1 cellular context compared by ENCODE assay signal in the genomic region with DNA sequence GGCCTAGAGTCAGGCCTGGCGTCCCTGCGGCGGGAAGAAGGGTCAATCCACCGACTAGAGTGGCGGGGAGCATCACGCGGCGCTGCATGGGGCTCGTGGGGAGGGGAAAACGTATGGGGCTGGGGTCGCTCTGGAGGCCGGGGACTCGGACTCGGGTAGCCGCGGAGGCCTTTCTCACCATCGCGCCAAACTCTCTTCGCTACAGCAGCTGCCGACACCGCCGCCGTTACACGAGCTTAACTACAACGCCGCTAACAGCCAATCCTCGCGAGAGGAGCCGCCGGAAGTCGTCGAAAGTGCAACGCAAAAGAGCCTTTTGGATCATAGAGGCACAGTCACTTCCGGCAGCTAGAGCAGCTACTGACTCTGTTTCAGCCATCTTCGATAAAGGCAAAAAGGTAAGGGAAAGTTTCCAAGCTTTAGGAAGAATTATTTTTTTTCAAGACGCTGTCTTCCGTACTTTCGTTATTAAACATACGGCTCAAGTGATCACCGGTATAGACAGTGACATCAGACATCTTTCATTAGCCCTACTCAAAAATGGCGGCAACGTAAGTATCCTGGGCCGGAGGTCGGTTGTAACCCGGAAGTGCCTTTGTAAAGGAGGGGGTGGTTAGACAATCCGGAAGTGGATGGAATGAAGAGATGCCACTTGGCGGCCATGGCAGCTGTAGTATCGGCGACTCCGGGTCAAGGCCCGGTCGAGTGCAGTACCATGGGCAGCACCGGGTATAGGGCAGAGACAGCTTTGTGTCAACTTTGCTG.
TF ChIP-seq lines count a peak whose summit lies in the region.

ERH (minus strand) TSS at position 247 of the 765 bp plus-strand sequence; CDS start at position 181, 66 bp downstream.
SLC39A9 (plus strand) TSS at position 640 of the 765 bp plus-strand sequence. CDS start 678 bp downstream, outside the sequence.

TF ChIP-seq in HEK293, 187 proteins besides CTCF, POLR2A, EP300 and RAD21 (continued from another document and continues in another):
- no peak for TF ChIP-seq ZNF670 (tag by site-specific recombination; IDR thresholded peaks at IDR 0.05; ENCODE audit: low read depth)
- no peak; the same call in 1 of the 2 replicates for TF ChIP-seq WT1 (tag by site-specific recombination; IDR thresholded peaks at IDR 0.05)
- TF ChIP-seq ZNF529 (tag by site-specific recombination; IDR thresholded peaks at IDR 0.05; ENCODE audit: insufficient replicate concordance) = no peak
- no peak for TF ChIP-seq ZNF16 (tag by site-specific recombination; IDR thresholded peaks at IDR 0.05; ENCODE audit: low read depth)
- TF ChIP-seq, protein P1, sequence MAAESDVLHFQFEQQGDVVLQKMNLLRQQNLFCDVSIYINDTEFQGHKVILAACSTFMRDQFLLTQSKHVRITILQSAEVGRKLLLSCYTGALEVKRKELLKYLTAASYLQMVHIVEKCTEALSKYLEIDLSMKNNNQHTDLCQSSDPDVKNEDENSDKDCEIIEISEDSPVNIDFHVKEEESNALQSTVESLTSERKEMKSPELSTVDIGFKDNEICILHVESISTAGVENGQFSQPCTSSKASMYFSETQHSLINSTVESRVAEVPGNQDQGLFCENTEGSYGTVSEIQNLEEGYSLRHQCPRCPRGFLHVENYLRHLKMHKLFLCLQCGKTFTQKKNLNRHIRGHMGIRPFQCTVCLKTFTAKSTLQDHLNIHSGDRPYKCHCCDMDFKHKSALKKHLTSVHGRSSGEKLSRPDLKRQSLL (tag by site-specific recombination; IDR thresholded peaks at IDR 0.05) = peak; percentile 89
- TF ChIP-seq ZNF555 (tag by site-specific recombination; conservative IDR thresholded peaks at IDR 0.05) = no peak
- TF ChIP-seq, protein P2, sequence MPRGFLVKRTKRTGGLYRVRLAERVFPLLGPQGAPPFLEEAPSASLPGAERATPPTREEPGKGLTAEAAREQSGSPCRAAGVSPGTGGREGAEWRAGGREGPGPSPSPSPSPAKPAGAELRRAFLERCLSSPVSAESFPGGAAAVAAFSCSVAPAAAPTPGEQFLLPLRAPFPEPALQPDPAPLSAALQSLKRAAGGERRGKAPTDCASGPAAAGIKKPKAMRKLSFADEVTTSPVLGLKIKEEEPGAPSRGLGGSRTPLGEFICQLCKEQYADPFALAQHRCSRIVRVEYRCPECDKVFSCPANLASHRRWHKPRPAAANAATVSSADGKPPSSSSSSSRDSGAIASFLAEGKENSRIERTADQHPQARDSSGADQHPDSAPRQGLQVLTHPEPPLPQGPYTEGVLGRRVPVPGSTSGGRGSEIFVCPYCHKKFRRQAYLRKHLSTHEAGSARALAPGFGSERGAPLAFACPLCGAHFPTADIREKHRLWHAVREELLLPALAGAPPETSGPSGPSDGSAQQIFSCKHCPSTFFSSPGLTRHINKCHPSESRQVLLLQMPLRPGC (tag by site-specific recombination; IDR thresholded peaks at IDR 0.05) = peak; percentile 59; the same call in 1 of the 2 replicates
- TF ChIP-seq ZNF202 (tag by site-specific recombination; IDR thresholded peaks at IDR 0.05; ENCODE audit: borderline replicate concordance) = no peak
- TF ChIP-seq, protein P3, sequence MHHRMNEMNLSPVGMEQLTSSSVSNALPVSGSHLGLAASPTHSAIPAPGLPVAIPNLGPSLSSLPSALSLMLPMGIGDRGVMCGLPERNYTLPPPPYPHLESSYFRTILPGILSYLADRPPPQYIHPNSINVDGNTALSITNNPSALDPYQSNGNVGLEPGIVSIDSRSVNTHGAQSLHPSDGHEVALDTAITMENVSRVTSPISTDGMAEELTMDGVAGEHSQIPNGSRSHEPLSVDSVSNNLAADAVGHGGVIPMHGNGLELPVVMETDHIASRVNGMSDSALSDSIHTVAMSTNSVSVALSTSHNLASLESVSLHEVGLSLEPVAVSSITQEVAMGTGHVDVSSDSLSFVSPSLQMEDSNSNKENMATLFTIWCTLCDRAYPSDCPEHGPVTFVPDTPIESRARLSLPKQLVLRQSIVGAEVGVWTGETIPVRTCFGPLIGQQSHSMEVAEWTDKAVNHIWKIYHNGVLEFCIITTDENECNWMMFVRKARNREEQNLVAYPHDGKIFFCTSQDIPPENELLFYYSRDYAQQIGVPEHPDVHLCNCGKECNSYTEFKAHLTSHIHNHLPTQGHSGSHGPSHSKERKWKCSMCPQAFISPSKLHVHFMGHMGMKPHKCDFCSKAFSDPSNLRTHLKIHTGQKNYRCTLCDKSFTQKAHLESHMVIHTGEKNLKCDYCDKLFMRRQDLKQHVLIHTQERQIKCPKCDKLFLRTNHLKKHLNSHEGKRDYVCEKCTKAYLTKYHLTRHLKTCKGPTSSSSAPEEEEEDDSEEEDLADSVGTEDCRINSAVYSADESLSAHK (tag by site-specific recombination; IDR thresholded peaks at IDR 0.05) = no peak
- no peak; the same call in 1 of the 2 replicates for TF ChIP-seq ZNF561 (tag by site-specific recombination; IDR thresholded peaks at IDR 0.05; ENCODE audit: borderline replicate concordance)
- TF ChIP-seq, protein P4, sequence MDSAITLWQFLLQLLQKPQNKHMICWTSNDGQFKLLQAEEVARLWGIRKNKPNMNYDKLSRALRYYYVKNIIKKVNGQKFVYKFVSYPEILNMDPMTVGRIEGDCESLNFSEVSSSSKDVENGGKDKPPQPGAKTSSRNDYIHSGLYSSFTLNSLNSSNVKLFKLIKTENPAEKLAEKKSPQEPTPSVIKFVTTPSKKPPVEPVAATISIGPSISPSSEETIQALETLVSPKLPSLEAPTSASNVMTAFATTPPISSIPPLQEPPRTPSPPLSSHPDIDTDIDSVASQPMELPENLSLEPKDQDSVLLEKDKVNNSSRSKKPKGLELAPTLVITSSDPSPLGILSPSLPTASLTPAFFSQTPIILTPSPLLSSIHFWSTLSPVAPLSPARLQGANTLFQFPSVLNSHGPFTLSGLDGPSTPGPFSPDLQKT (IDR thresholded peaks at IDR 0.05; ENCODE audit: borderline replicate concordance, low read depth, low read length) = peak; percentile 90
- TF ChIP-seq ZNF626 (tag by site-specific recombination; IDR thresholded peaks at IDR 0.05) = no peak
- TF ChIP-seq ZNF654 (tag by site-specific recombination; IDR thresholded peaks at IDR 0.05; ENCODE audit: low read depth) = no peak
- TF ChIP-seq ZNF660 (tag by site-specific recombination; IDR thresholded peaks at IDR 0.05) = peak; percentile 25; the same call in 1 of the 2 replicates
- no peak for TF ChIP-seq ZNF133 (tag by site-specific recombination; IDR thresholded peaks at IDR 0.05)
- TF ChIP-seq ZBTB21 (tag by site-specific recombination; IDR thresholded peaks at IDR 0.05) = peak; percentile 97
- peak; percentile 80 for TF ChIP-seq SP2 (tag by site-specific recombination; IDR thresholded peaks at IDR 0.05)
- no peak for TF ChIP-seq ZFP37 (tag by site-specific recombination; IDR thresholded peaks at IDR 0.05)
- TF ChIP-seq ZNF76 (tag by site-specific recombination; IDR thresholded peaks at IDR 0.05; ENCODE audit: borderline replicate concordance, low read depth) = peak; percentile 80; the same call in 1 of the 2 replicates
- TF ChIP-seq REST (tag by site-specific recombination; IDR thresholded peaks at IDR 0.05) = peak; percentile 95
- TF ChIP-seq YY1 (tag by site-specific recombination; IDR thresholded peaks at IDR 0.05) = peak; percentile 98
- TF ChIP-seq ZNF792 (tag by site-specific recombination; IDR thresholded peaks at IDR 0.05) = no peak
- TF ChIP-seq ZNF510 (tag by site-specific recombination; IDR thresholded peaks at IDR 0.05; ENCODE audit: insufficient replicate concordance) = no peak
- TF ChIP-seq ZNF768 (tag by site-specific recombination; IDR thresholded peaks at IDR 0.05) = no peak
- TF ChIP-seq PRDM1 (tag by site-specific recombination; IDR thresholded peaks at IDR 0.05) = peak; percentile 35; the same call in 1 of the 2 replicates
- no peak for TF ChIP-seq ZNF600 (tag by site-specific recombination; IDR thresholded peaks at IDR 0.05)
- no peak for TF ChIP-seq ZBTB1 (tag by site-specific recombination; IDR thresholded peaks at IDR 0.05)
- TF ChIP-seq ZNF785 (tag by site-specific recombination; IDR thresholded peaks at IDR 0.05) = no peak
- peak; percentile 91 for TF ChIP-seq ZNF776 (tag by site-specific recombination; IDR thresholded peaks at IDR 0.05; ENCODE audit: borderline replicate concordance)
- no peak for TF ChIP-seq ZNF175 (tag by site-specific recombination; IDR thresholded peaks at IDR 0.05)
- peak; percentile 52; the same call in 1 of the 2 replicates for TF ChIP-seq ZNF391 (tag by site-specific recombination; IDR thresholded peaks at IDR 0.05; ENCODE audit: borderline replicate concordance, low read depth)
- TF ChIP-seq RBAK (tag by site-specific recombination; IDR thresholded peaks at IDR 0.05) = no peak
- TF ChIP-seq ZNF302 (tag by site-specific recombination; IDR thresholded peaks at IDR 0.05; ENCODE audit: low read depth) = no peak
- TF ChIP-seq GFI1B (tag by site-specific recombination; IDR thresholded peaks at IDR 0.05) = no peak
- TF ChIP-seq ZNF266 (tag by site-specific recombination; IDR thresholded peaks at IDR 0.05; ENCODE audit: low read depth) = no peak
- TF ChIP-seq IKZF3 (tag by site-specific recombination; IDR thresholded peaks at IDR 0.05) = no peak
- TF ChIP-seq ZNF221 (tag by site-specific recombination; IDR thresholded peaks at IDR 0.05; ENCODE audit: borderline replicate concordance) = no peak
- TF ChIP-seq HOXA7 (CRISPR knock-in tag; IDR thresholded peaks at IDR 0.05; ENCODE audit: borderline replicate concordance) = no peak
- TF ChIP-seq SCRT2 (tag by site-specific recombination; IDR thresholded peaks at IDR 0.05) = no peak
- TF ChIP-seq, protein P5, sequence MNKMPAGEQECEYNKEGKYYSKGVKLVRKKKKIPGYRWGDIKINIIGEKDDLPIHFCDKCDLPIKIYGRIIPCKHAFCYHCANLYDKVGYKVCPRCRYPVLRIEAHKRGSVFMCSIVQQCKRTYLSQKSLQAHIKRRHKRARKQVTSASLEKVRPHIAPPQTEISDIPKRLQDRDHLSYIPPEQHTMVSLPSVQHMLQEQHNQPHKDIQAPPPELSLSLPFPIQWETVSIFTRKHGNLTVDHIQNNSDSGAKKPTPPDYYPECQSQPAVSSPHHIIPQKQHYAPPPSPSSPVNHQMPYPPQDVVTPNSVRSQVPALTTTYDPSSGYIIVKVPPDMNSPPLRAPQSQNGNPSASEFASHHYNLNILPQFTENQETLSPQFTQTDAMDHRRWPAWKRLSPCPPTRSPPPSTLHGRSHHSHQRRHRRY (tag by site-specific recombination; IDR thresholded peaks at IDR 0.05) = no peak
- TF ChIP-seq, protein P6, sequence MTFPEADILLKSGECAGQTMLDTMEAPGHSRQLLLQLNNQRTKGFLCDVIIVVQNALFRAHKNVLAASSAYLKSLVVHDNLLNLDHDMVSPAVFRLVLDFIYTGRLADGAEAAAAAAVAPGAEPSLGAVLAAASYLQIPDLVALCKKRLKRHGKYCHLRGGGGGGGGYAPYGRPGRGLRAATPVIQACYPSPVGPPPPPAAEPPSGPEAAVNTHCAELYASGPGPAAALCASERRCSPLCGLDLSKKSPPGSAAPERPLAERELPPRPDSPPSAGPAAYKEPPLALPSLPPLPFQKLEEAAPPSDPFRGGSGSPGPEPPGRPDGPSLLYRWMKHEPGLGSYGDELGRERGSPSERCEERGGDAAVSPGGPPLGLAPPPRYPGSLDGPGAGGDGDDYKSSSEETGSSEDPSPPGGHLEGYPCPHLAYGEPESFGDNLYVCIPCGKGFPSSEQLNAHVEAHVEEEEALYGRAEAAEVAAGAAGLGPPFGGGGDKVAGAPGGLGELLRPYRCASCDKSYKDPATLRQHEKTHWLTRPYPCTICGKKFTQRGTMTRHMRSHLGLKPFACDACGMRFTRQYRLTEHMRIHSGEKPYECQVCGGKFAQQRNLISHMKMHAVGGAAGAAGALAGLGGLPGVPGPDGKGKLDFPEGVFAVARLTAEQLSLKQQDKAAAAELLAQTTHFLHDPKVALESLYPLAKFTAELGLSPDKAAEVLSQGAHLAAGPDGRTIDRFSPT (tag by site-specific recombination; IDR thresholded peaks at IDR 0.05) = no peak; the same call in 1 of the 2 replicates
- TF ChIP-seq ZNF169 (tag by site-specific recombination; IDR thresholded peaks at IDR 0.05) = no peak
- TF ChIP-seq SALL2 (tag by site-specific recombination; IDR thresholded peaks at IDR 0.05; ENCODE audit: borderline replicate concordance) = no peak
- TF ChIP-seq ZFP41 (tag by site-specific recombination; IDR thresholded peaks at IDR 0.05; ENCODE audit: borderline replicate concordance) = no peak
- TF ChIP-seq ZNF23 (tag by site-specific recombination; IDR thresholded peaks at IDR 0.05; ENCODE audit: borderline replicate concordance) = no peak
- no peak for TF ChIP-seq ZFP3 (tag by site-specific recombination; IDR thresholded peaks at IDR 0.05; ENCODE audit: low read depth)
- TF ChIP-seq PATZ1 (tag by site-specific recombination; IDR thresholded peaks at IDR 0.05) = no peak
- peak; percentile 97 for TF ChIP-seq YY2 (tag by site-specific recombination; IDR thresholded peaks at IDR 0.05)
